12 cellular contexts compared by ENCODE assay signal in the genomic region with DNA sequence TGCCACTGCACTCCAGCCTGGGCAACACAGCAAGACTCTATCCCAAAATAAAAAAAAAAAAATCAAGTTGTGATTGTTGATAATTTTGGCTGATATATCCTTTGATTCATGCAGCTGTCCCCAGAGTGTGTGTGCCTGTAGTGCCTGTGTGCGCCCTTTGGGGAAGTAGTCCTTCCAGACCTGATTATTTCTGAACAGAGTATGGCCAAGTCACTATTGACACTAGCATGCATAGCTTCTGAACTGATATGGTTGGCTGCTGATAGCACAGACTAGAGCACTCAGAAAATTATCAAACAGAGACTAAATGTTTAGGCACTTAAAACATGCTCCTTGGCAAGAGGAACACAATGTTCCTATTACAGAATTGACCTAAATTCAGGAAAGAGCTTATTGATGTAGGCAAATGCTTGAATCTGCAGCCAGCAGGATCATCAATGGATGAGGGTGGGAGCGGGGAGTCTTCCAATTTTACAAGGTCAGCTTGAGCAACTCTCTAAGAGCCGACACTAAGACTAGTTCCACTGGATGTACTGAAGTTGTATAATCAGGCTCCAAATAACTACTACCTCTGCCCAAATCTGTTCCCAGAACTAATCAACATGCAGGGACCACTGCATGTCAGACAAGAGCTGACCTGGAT.
"Had no signal": no experiment of that assay in that cellular context is flagged by ENCODE, and none has a peak within 500 bp of the region (broad histone marks: within the 10 kb centered on the region; RNA-seq: fewer than 3 reads in every experiment).

No MANE protein-coding gene starts in this region.

- H3K4me3 Mint-ChIP-seq: activated T-cell treated with anti-CD3 and anti-CD28 coated beads, Interleukin-2, amount 50 U/mL, for 4 hours; mesothelial cell of epicardium had no signal

- DNase-seq: activated CD4-positive, CD25-positive, alpha-beta regulatory T cell treated with anti-CD3 and anti-CD28 coated beads, Interleukin-2, amount 50 U/mL, for 72 hours; activated T-cell treated with anti-CD3 and anti-CD28 coated beads, Interleukin-2, amount 50 U/mL, for 4 hours; amniotic stem cell; dorsolateral prefrontal cortex; kidney glomerular epithelial cell; lower lobe of right lung; stimulated activated CD4-positive, alpha-beta T cell treated with anti-CD3 and anti-CD28 coated beads, Interleukin-4, amount 100 ng/mL, for 4 hours had no signal

- H3K9me3 ChIP-seq: body of pancreas, lower lobe of right lung, tibial artery, vagina had no signal

- H3K27ac Mint-ChIP-seq: mesothelial cell of epicardium had no signal

- H3K9me3 Mint-ChIP-seq: activated T-cell treated with anti-CD3 and anti-CD28 coated beads, Interleukin-2, amount 50 U/mL, for 4 hours; mesothelial cell of epicardium had no signal

- ATAC-seq: body of pancreas had no signal

- H3K27ac ChIP-seq: body of pancreas, parathyroid adenoma, tibial artery, vagina had no signal

- H3K4me1 Mint-ChIP-seq: mesothelial cell of epicardium had no signal
